In genomic region chr17:2213291-2213960, GRCh38 we compare ENCODE assay signal across 8 cellular contexts.
DNase-seq lines count a peak whose midpoint lies in the region; ATAC-seq and TF ChIP-seq lines count a peak whose summit lies in the region.

No MANE protein-coding gene starts in this region.

- H3K9ac ChIP-seq in fibroblast of lung (ENCODE audit: insufficient read depth, low read length): peak overlapping the region; percentile 72

- H4K20me1 ChIP-seq in fibroblast of lung (ENCODE audit: control insufficient read depth, extremely low read depth, insufficient read depth, low read length): no peaks in the 10 kb centered on the region

- TF ChIP-seq CTCF in AG10803 (conservative IDR thresholded peaks at IDR 0.05; ENCODE audit: low read length) (no peak), fibroblast of lung (conservative IDR thresholded peaks at IDR 0.05 in 1 of 2, IDR thresholded peaks at IDR 0.05 in 1 of 2; ENCODE audit: low read depth in 1 of 2, low read length in 2 of 2) (no peak)

- H3K4me3 ChIP-seq in AG10803 (ENCODE audit: low read length) (peak overlapping the region; percentile 39), fibroblast of lung (replicated peaks in 1 of 4; ENCODE audit: control extremely low read depth in 1 of 4, insufficient read depth in 1 of 4, low read depth in 3 of 4, low read length in 4 of 4) (peak overlapping the region; percentile 4 to 43 (median 29))

- no peaks in the 10 kb centered on the region for H3K9me3 ChIP-seq in fibroblast of lung (ENCODE audit: control insufficient read depth, insufficient read depth, low read depth, low read length)

- no peak overlapping the region for H2AFZ ChIP-seq in fibroblast of lung (ENCODE audit: low read length)

- peak overlapping the region; percentile 65 for H3K4me2 ChIP-seq in fibroblast of lung (ENCODE audit: extremely low read depth, insufficient read depth, low read length)

- ATAC-seq in HG03045 (IDR thresholded peaks at IDR 0.05; ENCODE audit: unreplicated experiment): no peak
- ATAC-seq in HG03025 (IDR thresholded peaks at IDR 0.05; ENCODE audit: low FRiP score, unreplicated experiment): no peak
- ATAC-seq in HG02938 (IDR thresholded peaks at IDR 0.05; ENCODE audit: unreplicated experiment): no peak

- DNase-seq in AG10803 (ENCODE audit: low read depth) (peak; percentile 94), NCI-H69 (lab: John Stamatoyannopoulos, UW) (peak; percentile 53), fibroblast of lung (ENCODE audit: low read depth in 2 of 2) (peak; percentile 76 to 79), occipital lobe (lab: John Stamatoyannopoulos, UW) (peak; percentile 26), amniotic stem cell (lab: John Stamatoyannopoulos, UW) (no peak)

- peaks cover 30% of the 10 kb centered on the region for H3K4me1 ChIP-seq in fibroblast of lung (ENCODE audit: control insufficient read depth, extremely low read depth, insufficient read depth, low read length)

- H3K27ac ChIP-seq in fibroblast of lung (ENCODE audit: insufficient read depth, low read length): peak overlapping the region; percentile 93

- H3K79me2 ChIP-seq in fibroblast of lung (ENCODE audit: control insufficient read depth, insufficient read depth, low read length): peaks cover 3% of the 10 kb centered on the region

- no peaks in the 10 kb centered on the region for H3K36me3 ChIP-seq in fibroblast of lung (ENCODE audit: control insufficient read depth, insufficient read depth, low read length)

- no peaks in the 10 kb centered on the region for H3K27me3 ChIP-seq in fibroblast of lung (ENCODE audit: control insufficient read depth, insufficient read depth, low read length)
